Comparison of ENCODE assay signal across 7 cellular contexts in the genomic region with DNA sequence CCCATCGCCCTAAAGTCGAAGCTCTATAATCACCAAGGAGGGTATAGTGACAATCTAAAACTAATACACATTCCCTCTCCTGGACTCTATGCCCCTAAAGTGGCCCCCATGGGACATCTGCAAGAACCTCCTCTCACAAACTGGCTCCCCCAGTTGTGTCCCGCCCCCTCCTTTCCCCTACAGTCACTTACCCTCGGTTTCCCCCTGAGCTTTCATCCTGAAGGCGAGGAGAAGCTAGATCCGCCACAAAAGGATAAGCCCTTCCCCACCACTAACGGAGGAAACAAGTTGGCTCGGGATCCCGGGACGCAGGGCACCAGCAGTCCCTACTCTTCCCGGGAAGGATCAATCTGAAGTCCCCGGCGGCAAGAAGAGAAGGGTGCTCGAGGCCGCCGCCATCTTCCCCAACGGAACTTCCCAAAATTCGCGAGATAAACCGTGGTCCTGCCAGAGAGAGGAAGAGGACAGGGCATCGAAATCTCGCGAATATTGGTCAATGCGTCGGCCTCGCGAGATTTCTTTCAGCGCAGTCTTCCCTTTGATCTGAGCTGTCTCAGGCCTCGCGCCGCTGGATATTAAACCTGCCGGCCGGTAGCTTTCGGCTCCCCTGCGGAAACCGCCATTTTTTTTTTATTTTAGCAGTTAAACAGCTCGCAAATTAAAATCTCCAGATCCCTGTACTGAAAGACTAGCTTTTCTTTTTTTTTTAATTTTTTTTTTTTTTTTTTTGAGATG. TPM values are rescaled to one million over a fixed set of nuclear protein-coding genes. Genes with fewer than 3 reads are reported as not detected.
DNase-seq lines count a peak whose midpoint lies in the region; ATAC-seq, FAIRE-seq and TF ChIP-seq lines count a peak whose summit lies in the region.

A gene with protein sequence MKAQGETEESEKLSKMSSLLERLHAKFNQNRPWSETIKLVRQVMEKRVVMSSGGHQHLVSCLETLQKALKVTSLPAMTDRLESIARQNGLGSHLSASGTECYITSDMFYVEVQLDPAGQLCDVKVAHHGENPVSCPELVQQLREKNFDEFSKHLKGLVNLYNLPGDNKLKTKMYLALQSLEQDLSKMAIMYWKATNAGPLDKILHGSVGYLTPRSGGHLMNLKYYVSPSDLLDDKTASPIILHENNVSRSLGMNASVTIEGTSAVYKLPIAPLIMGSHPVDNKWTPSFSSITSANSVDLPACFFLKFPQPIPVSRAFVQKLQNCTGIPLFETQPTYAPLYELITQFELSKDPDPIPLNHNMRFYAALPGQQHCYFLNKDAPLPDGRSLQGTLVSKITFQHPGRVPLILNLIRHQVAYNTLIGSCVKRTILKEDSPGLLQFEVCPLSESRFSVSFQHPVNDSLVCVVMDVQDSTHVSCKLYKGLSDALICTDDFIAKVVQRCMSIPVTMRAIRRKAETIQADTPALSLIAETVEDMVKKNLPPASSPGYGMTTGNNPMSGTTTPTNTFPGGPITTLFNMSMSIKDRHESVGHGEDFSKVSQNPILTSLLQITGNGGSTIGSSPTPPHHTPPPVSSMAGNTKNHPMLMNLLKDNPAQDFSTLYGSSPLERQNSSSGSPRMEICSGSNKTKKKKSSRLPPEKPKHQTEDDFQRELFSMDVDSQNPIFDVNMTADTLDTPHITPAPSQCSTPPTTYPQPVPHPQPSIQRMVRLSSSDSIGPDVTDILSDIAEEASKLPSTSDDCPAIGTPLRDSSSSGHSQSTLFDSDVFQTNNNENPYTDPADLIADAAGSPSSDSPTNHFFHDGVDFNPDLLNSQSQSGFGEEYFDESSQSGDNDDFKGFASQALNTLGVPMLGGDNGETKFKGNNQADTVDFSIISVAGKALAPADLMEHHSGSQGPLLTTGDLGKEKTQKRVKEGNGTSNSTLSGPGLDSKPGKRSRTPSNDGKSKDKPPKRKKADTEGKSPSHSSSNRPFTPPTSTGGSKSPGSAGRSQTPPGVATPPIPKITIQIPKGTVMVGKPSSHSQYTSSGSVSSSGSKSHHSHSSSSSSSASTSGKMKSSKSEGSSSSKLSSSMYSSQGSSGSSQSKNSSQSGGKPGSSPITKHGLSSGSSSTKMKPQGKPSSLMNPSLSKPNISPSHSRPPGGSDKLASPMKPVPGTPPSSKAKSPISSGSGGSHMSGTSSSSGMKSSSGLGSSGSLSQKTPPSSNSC (N-terminal part only) (minus strand): TSS at position 417 of the 735 bp plus-strand sequence. CDS start 201 bp downstream, at position 216.

- no peak for TF ChIP-seq EP300 in sigmoid colon (IDR thresholded peaks at IDR 0.05)

- H3K4me3 ChIP-seq in body of pancreas (peak within 1 kb of the TSS; percentile 72 to 77), sigmoid colon (peak within 1 kb of the TSS; percentile 61 to 92 (median 74))

- H3K4me1 ChIP-seq in body of pancreas, result peaks cover 17% of the 10 kb centered on the region
- peaks cover 0 to 19% (median 16%) of the 10 kb centered on the region in 4 donors for H3K4me1 ChIP-seq in sigmoid colon

- H3K27ac ChIP-seq in body of pancreas (peak within 1 kb of the TSS; percentile 42 to 82 (median 76)), sigmoid colon (peak within 1 kb of the TSS; percentile 81 to 90 (median 84))

- intact Hi-C loops in body of pancreas (cut with DNase I), result no loop called here
- intact Hi-C loops in sigmoid colon (cut with DNase I), result loop anchor here (1.0 kb wide), 1 partner anchor 10 kb away; the partner anchor contains the start of gene CDK12

- WGBS in body of pancreas, 2 donors, result 0% methylated on average over 21 to 37 of the region's 37 CpGs
- 1% methylated on average over 37 of the region's 37 CpGs for WGBS in sigmoid colon, 2 donors

- DNase-seq in NCI-H2107 treated with DMSO at 0.1 percent for 48 hours (lab: John Stamatoyannopoulos, UW; ENCODE audit: unreplicated experiment) (peak; percentile 97), body of pancreas (peak; percentile 94 to 98 (median 96)), iPS DF 19.7 (ENCODE audit: low read depth, low spot score) (peak; percentile 95), sigmoid colon (peak; percentile 97)

- TF ChIP-seq POLR2A in body of pancreas (IDR thresholded peaks at IDR 0.05), result peak in 2 of 3 donors; percentile 78 to 82
- TF ChIP-seq POLR2A in sigmoid colon (IDR thresholded peaks at IDR 0.05), result peak; percentile 34 to 38

- FAIRE-seq in TTC549 (lab: Jason Lieb, UNC), result peak; percentile 48

- ATAC-seq in GM18519 (IDR thresholded peaks at IDR 0.05; ENCODE audit: low FRiP score, unreplicated experiment), result peak; percentile 84
- peak; percentile 93 for ATAC-seq in HG03064 (IDR thresholded peaks at IDR 0.05; ENCODE audit: low read depth, unreplicated experiment)
- peak; percentile 99 for ATAC-seq in body of pancreas

- H3K9me3 ChIP-seq in body of pancreas (no peaks in the 10 kb centered on the region), sigmoid colon (no peaks in the 10 kb centered on the region)

- H3K36me3 ChIP-seq in body of pancreas (replicated peaks in 1 of 2; ENCODE audit: insufficient read depth in 1 of 2, low read depth in 2 of 2) (peaks cover under 1 to 3% of the 10 kb centered on the region in 2 donors), sigmoid colon (peaks cover 0 to 25% (median 4%) of the 10 kb centered on the region in 4 donors)

- H3K27me3 ChIP-seq in body of pancreas (no peaks in the 10 kb centered on the region), sigmoid colon (no peaks in the 10 kb centered on the region)

- no peak for TF ChIP-seq CTCF in body of pancreas (IDR thresholded peaks at IDR 0.05)
- TF ChIP-seq CTCF in sigmoid colon (IDR thresholded peaks at IDR 0.05), result no peak

RNA-seq across cellular contexts. Expression of the gene that starts here (rescaled TPM):
- total RNA-seq in body of pancreas (1 to 10 TPM; 9.2 to 9.3 TPM), sigmoid colon (10 to 100 TPM; 16.8 to 22.5 (median 20.4) TPM)
- polyA plus RNA-seq in sigmoid colon, result 10 to 100 TPM in 1 of 3 donors, 1 to 10 TPM in 2; 4.2 to 18.6 (median 5.4) TPM

Comparison
In these comparisons a context has a peak if more than half of its experiments do, and no peak if none do; other contexts are left out.
1. Peak in every context shown above with its lines: DNase-seq, ATAC-seq, H3K4me3 ChIP-seq and H3K27ac ChIP-seq.